Comparison of ENCODE assay signal across 28 cellular contexts in genomic region chr2:12363569-12363968, GRCh38.
"Had no signal": no experiment of that assay in that cellular context is flagged by ENCODE, and none has a peak within 500 bp of the region (broad histone marks: within the 10 kb centered on the region; RNA-seq: fewer than 3 reads in every experiment).

No MANE protein-coding gene starts in this region.

- H3K4me3 Mint-ChIP-seq: activated CD4-positive, alpha-beta memory T cell treated with anti-CD3 and anti-CD28 coated beads, Interleukin-2, amount 10 ng/mL, durations not matched to agents 7 days and 5 days; activated naive CD4-positive, alpha-beta T cell treated with anti-CD3 and anti-CD28 coated beads for 36 hours; activated naive CD8-positive, alpha-beta T cell; activated T-helper 17 cell treated with anti-CD3 and anti-CD28 coated beads, Interleukin-2, amount 50 U/mL, for 72 hours; T-cell had no signal

- H3K27me3 ChIP-seq: Peyer's patch had no signal

- H3K4me3 ChIP-seq: Peyer's patch, SK-N-MC had no signal

- DNase-seq: activated CD4-positive, alpha-beta memory T cell treated with anti-CD3 and anti-CD28 coated beads, Interleukin-2, amount 10 ng/mL, durations not matched to agents 7 days and 5 days; activated CD4-positive, alpha-beta T cell treated with anti-CD3 and anti-CD28 coated beads, Interleukin-2, amount 50 U/mL, for 1 hour; activated CD4-positive, CD25-positive, alpha-beta regulatory T cell; activated gamma-delta T cell; activated naive CD4-positive, alpha-beta T cell treated with anti-CD3 and anti-CD28 coated beads for 36 hours; activated T-cell treated with anti-CD3 and anti-CD28 coated beads for 4 hours; activated T-cell treated with anti-CD3 and anti-CD28 coated beads, Interleukin-2, amount 50 U/mL, for 48 hours; caudate nucleus; Karpas-422; NCI-H1105 treated with DMSO at 0.1 percent for 48 hours; NCI-H1436 treated with DMSO at 0.1 percent for 48 hours; NCI-H187; NCI-H2081; NCI-H2171; NCI-H226; NCI-H526; NCI-H774; NK-92 treated with Interleukin-12 subunit alpha and Interleukin-12 subunit beta, amount 100 ng/mL, for 24 hours; OCI-M1; Peyer's patch; SIG-M5; T-cell; T-helper 2 cell; T1000 had no signal

- H3K9me3 ChIP-seq: Peyer's patch had no signal

- H3K27ac Mint-ChIP-seq: activated CD4-positive, alpha-beta memory T cell treated with anti-CD3 and anti-CD28 coated beads, Interleukin-2, amount 10 ng/mL, durations not matched to agents 7 days and 5 days; activated naive CD4-positive, alpha-beta T cell treated with anti-CD3 and anti-CD28 coated beads for 36 hours; activated naive CD8-positive, alpha-beta T cell; activated T-helper 17 cell treated with anti-CD3 and anti-CD28 coated beads, Interleukin-2, amount 50 U/mL, for 72 hours; T-cell had no signal

- H3K4me1 ChIP-seq: Peyer's patch had no signal

- H3K9me3 Mint-ChIP-seq: activated CD4-positive, alpha-beta memory T cell treated with anti-CD3 and anti-CD28 coated beads, Interleukin-2, amount 10 ng/mL, durations not matched to agents 7 days and 5 days; activated T-helper 17 cell treated with anti-CD3 and anti-CD28 coated beads, Interleukin-2, amount 50 U/mL, for 72 hours had no signal

- H3K4me1 Mint-ChIP-seq: activated CD4-positive, alpha-beta memory T cell treated with anti-CD3 and anti-CD28 coated beads, Interleukin-2, amount 10 ng/mL, durations not matched to agents 7 days and 5 days; activated T-helper 17 cell treated with anti-CD3 and anti-CD28 coated beads, Interleukin-2, amount 50 U/mL, for 72 hours had no signal

- ATAC-seq: activated T-helper 17 cell treated with anti-CD3 and anti-CD28 coated beads, Interleukin-2, amount 50 U/mL, for 72 hours; T-cell had no signal

- H3K27ac ChIP-seq: Peyer's patch, SK-N-MC, VCaP had no signal

- H3K36me3 ChIP-seq: Peyer's patch had no signal

- H3K27me3 Mint-ChIP-seq: activated CD4-positive, alpha-beta memory T cell treated with anti-CD3 and anti-CD28 coated beads, Interleukin-2, amount 10 ng/mL, durations not matched to agents 7 days and 5 days; activated naive CD8-positive, alpha-beta T cell; activated T-helper 17 cell treated with anti-CD3 and anti-CD28 coated beads, Interleukin-2, amount 50 U/mL, for 72 hours; T-cell had no signal
